ENCODE assay signal across 9 cellular contexts in the genomic region with DNA sequence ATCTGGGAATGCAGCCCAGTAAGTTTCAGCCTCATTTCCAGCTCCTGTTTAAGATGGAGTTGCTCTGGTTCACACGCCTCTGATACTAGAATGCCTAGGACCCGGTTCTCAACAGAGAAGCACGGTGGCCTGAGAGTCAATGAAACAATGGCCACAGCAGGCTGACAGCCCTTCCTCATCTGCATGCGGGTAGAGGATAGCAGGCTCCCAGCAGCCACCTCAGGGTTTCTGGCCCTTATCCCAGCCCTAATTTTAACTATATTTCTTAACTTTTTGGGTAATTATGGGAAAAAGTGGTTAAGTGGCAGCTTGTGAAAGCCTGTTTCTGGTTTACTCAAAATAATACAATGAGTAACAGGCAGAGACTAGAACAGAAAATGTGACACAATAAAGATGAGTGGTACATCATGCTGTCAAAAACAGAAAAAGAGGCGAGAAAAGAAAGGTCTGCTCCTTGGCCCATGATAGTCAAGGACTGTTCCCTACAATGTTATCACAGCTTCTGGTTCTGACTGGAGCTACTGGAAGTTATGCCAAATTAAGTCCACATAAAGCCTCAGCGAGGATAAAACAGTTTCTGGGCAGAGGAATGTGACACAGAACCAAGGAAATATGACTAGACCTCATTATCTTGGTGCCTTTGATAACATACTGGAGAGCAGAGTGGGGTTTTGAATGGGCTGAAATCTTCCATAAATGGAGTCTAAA.
DNase-seq lines count a peak whose midpoint lies in the region; ATAC-seq, FAIRE-seq and TF ChIP-seq lines count a peak whose summit lies in the region.
"Had no signal": no experiment of that assay in that cellular context is flagged by ENCODE, and none has a peak within 500 bp of the region (broad histone marks: within the 10 kb centered on the region; RNA-seq: fewer than 3 reads in every experiment).

No MANE protein-coding gene starts in this region.

- FAIRE-seq in RCC 7860 (lab: Jason Lieb, UNC) = no peak

- H3K27ac Mint-ChIP-seq in HFFc6 (peak overlapping the region; percentile 29), mesothelial cell of epicardium (peak overlapping the region; percentile 73)
- peak overlapping the region; percentile 80 for H3K27ac Mint-ChIP-seq in activated T-cell treated with anti-CD3 and anti-CD28 coated beads, Interleukin-2, amount 50 U/mL, for 72 hours

- H3K36me3 Mint-ChIP-seq in HFFc6 (ENCODE audit: low read depth) (peaks cover 12% of the 10 kb centered on the region; the same call in 1 of the 2 replicates), mesothelial cell of epicardium (no peaks in the 10 kb centered on the region)
- H3K36me3 Mint-ChIP-seq in activated T-cell treated with anti-CD3 and anti-CD28 coated beads, Interleukin-2, amount 50 U/mL, for 72 hours (ENCODE audit: insufficient read depth in 2 of 2) = peaks cover 5 to 21% of the 10 kb centered on the region in 2 donors

- H3K9me3 Mint-ChIP-seq in HFFc6 = no peaks in the 10 kb centered on the region
- H3K9me3 Mint-ChIP-seq in activated T-cell treated with anti-CD3 and anti-CD28 coated beads, Interleukin-2, amount 50 U/mL, for 72 hours = peaks cover 0 to 3% of the 10 kb centered on the region in 2 donors
- H3K9me3 Mint-ChIP-seq in mesothelial cell of epicardium = no peaks in the 10 kb centered on the region

- H3K27me3 Mint-ChIP-seq in HFFc6 (ENCODE audit: insufficient read depth) = no peaks in the 10 kb centered on the region; the same call in 1 of the 2 replicates
- H3K27me3 Mint-ChIP-seq in activated T-cell treated with anti-CD3 and anti-CD28 coated beads, Interleukin-2, amount 50 U/mL, for 72 hours (ENCODE audit: low read depth) = peaks cover 39% of the 10 kb centered on the region
- peaks cover 2% of the 10 kb centered on the region for H3K27me3 Mint-ChIP-seq in mesothelial cell of epicardium (ENCODE audit: low read depth)

- no peak for TF ChIP-seq CTCF in GM13977 (IDR thresholded peaks at IDR 0.05; ENCODE audit: extremely low read depth, insufficient read depth, missing control alignments)
- TF ChIP-seq CTCF in HFFc6 (IDR thresholded peaks at IDR 0.05) = no peak
- TF ChIP-seq CTCF in mesothelial cell of epicardium (IDR thresholded peaks at IDR 0.05; ENCODE audit: unreplicated experiment) = no peak

- H3K4me1 Mint-ChIP-seq in HFFc6 (ENCODE audit: low read depth) (peaks cover 52% of the 10 kb centered on the region), mesothelial cell of epicardium (peaks cover 23% of the 10 kb centered on the region)
- peaks cover 48% of the 10 kb centered on the region for H3K4me1 Mint-ChIP-seq in activated T-cell treated with anti-CD3 and anti-CD28 coated beads, Interleukin-2, amount 50 U/mL, for 72 hours (ENCODE audit: low read depth)

- ATAC-seq in activated T-cell treated with anti-CD3 and anti-CD28 coated beads, Interleukin-2, amount 50 U/mL, for 72 hours (replicated peaks in 1 of 2) = peak; percentile 82 to 87

- DNase-seq in GM13977 (ENCODE audit: low spot score) (peak; percentile 20), HFFc6 (no peak), mesothelial cell of epicardium (ENCODE audit: low spot score in 2 of 2, unreplicated experiment in 2 of 2) (no peak), KBM-7 (no peak), RCC 7860 (ENCODE audit: low spot score) (no peak), globus pallidus (ENCODE audit: low spot score) (no peak), Ammon's horn (ENCODE audit: low spot score) (no peak)
- peak in 1 of 2 donors; percentile 23 for DNase-seq in activated T-cell treated with anti-CD3 and anti-CD28 coated beads, Interleukin-2, amount 50 U/mL, for 72 hours
- DNase-seq: Karpas-422 had no signal

- in situ Hi-C loops in GM13977 (cut with MboI; ENCODE audit: low pct_unique_long_range_greater_than_20kb, low sequenced_read_pairs, unreplicated experiment) = no loop called here
- in situ Hi-C loops in KBM-7 (cut with MboI; ENCODE audit: low pct_unique_long_range_greater_than_20kb, low sequenced_read_pairs) = no loop called here

- H3K4me3 Mint-ChIP-seq in HFFc6 = no peak overlapping the region
- peak overlapping the region; percentile 48 to 65 for H3K4me3 Mint-ChIP-seq in activated T-cell treated with anti-CD3 and anti-CD28 coated beads, Interleukin-2, amount 50 U/mL, for 72 hours
- H3K4me3 Mint-ChIP-seq in mesothelial cell of epicardium = no peak overlapping the region

Comparison
In these comparisons a context has a peak if more than half of its experiments do, and no peak if none do; other contexts are left out.
1. H3K27ac Mint-ChIP-seq: peak in every context shown above with its lines; median percentile 80 in activated T-cell treated with anti-CD3 and anti-CD28 coated beads, Interleukin-2, amount 50 U/mL, for 72 hours; 73 in mesothelial cell of epicardium; 29 in HFFc6.
2. H3K4me3 Mint-ChIP-seq: peak in activated T-cell treated with anti-CD3 and anti-CD28 coated beads, Interleukin-2, amount 50 U/mL, for 72 hours (2 of 2); none in HFFc6 (single experiment) and mesothelial cell of epicardium (single experiment).